In genomic region chrX:10041383-10041782, GRCh38 we compare ENCODE assay signal across 16 cellular contexts.
DNase-seq lines count a peak whose midpoint lies in the region; ATAC-seq and TF ChIP-seq lines count a peak whose summit lies in the region.
"Had no signal": no experiment of that assay in that cellular context is flagged by ENCODE, and none has a peak within 500 bp of the region (broad histone marks: within the 10 kb centered on the region; RNA-seq: fewer than 3 reads in every experiment).

No MANE protein-coding gene starts in this region.

- H3K4me3 ChIP-seq in trophoblast cell (ENCODE audit: low read depth, low read length) (no peak overlapping the region), coronary artery (no peak overlapping the region)
- H3K4me3 ChIP-seq: breast epithelium had no signal

- in situ Hi-C loops in Caki2 (cut with HindIII; ENCODE audit: low pct_unique_long_range_greater_than_20kb, low sequenced_read_pairs), result no loop called here

- no peak overlapping the region for H4K8ac ChIP-seq in trophoblast cell (ENCODE audit: low read depth, low read length)

- H3K79me2 ChIP-seq in trophoblast cell (ENCODE audit: control insufficient read depth, insufficient read depth, low read length, poor library complexity), result peaks cover 9% of the 10 kb centered on the region

- peak overlapping the region; percentile 65 for H3K4ac ChIP-seq in trophoblast cell (ENCODE audit: low read depth, low read length)

- DNase-seq in Caki2 (ENCODE audit: low read depth), result peak; percentile 71
- DNase-seq in M059J (ENCODE audit: low read depth), result peak; percentile 32
- DNase-seq in fibroblast of gingiva (ENCODE audit: low read depth), result peak; percentile 21
- no peak for DNase-seq in trophoblast cell
- DNase-seq in anterior cingulate cortex (lab: John Stamatoyannopoulos, UW), result no peak
- no peak for DNase-seq in coronary artery (ENCODE audit: low spot score)
- DNase-seq in GF-D8 (lab: John Stamatoyannopoulos, UW), result no peak
- DNase-seq: activated CD4-positive, alpha-beta T cell treated with anti-CD3 and anti-CD28 coated beads for 48 hours; activated naive CD4-positive, alpha-beta T cell treated with anti-CD3 and anti-CD28 coated beads for 36 hours; EL; KG1; NCI-H1436; NCI-H446 treated with DMSO at 0.1 percent for 48 hours; T1000 had no signal

- no peak overlapping the region for H3K18ac ChIP-seq in trophoblast cell (ENCODE audit: low read length)

- H3K14ac ChIP-seq in trophoblast cell (ENCODE audit: low read length), result no peak overlapping the region

- no peaks in the 10 kb centered on the region for H3K9me3 ChIP-seq in trophoblast cell (ENCODE audit: insufficient read depth, low read depth, low read length)
- H3K9me3 ChIP-seq: breast epithelium had no signal

- H4K91ac ChIP-seq in trophoblast cell (ENCODE audit: low read depth, low read length), result no peak overlapping the region

- H2AFZ ChIP-seq in trophoblast cell (ENCODE audit: insufficient read depth, low read length, poor library complexity), result no peak overlapping the region

- H3K23ac ChIP-seq in trophoblast cell (ENCODE audit: low read length), result no peak overlapping the region

- ATAC-seq in GM19351 (IDR thresholded peaks at IDR 0.05; ENCODE audit: unreplicated experiment), result no peak

- H2BK120ac ChIP-seq in trophoblast cell (ENCODE audit: insufficient read depth, low read length, poor library complexity), result no peak overlapping the region

- no peak overlapping the region for H3K27ac ChIP-seq in trophoblast cell (ENCODE audit: low read depth, low read length)
- H3K27ac ChIP-seq in coronary artery, result no peak overlapping the region
- H3K27ac ChIP-seq: breast epithelium had no signal

- H2BK12ac ChIP-seq in trophoblast cell (ENCODE audit: low read length), result no peak overlapping the region

- no peak overlapping the region for H2AK5ac ChIP-seq in trophoblast cell (ENCODE audit: low read length)

- H3K36me3 ChIP-seq in trophoblast cell (ENCODE audit: control insufficient read depth in 1 of 2, insufficient read depth in 2 of 2, low read length in 2 of 2), result peaks cover 0 to 2% of the 10 kb centered on the region in 2 experiments
- H3K36me3 ChIP-seq: breast epithelium had no signal

- no peak overlapping the region for H3K9ac ChIP-seq in trophoblast cell (ENCODE audit: low read length)

- no peak overlapping the region for H3K4me2 ChIP-seq in trophoblast cell (ENCODE audit: low read length)

- H3K4me1 ChIP-seq in trophoblast cell (ENCODE audit: control insufficient read depth in 1 of 2, insufficient read depth in 2 of 2, low read length in 2 of 2), result peaks cover 16 to 24% of the 10 kb centered on the region in 2 experiments
- H3K4me1 ChIP-seq: breast epithelium had no signal

- no peak overlapping the region for H2BK5ac ChIP-seq in trophoblast cell (ENCODE audit: low read depth, low read length, poor library complexity)

- no peaks in the 10 kb centered on the region for H3K27me3 ChIP-seq in trophoblast cell (ENCODE audit: insufficient read depth, low read length)

- no peak for TF ChIP-seq CTCF in coronary artery (IDR thresholded peaks at IDR 0.05)

- WGBS in trophoblast cell (ENCODE audit: extremely low coverage, insufficient coverage, insufficient read length), result no CpG with 5 or more reads among the region's 4 CpGs

- peaks cover 5% of the 10 kb centered on the region for H3K79me1 ChIP-seq in trophoblast cell (ENCODE audit: low read length)

- no peak overlapping the region for H4K12ac ChIP-seq in trophoblast cell (ENCODE audit: low read depth, low read length)

Comparison
In these comparisons a context has a peak if more than half of its experiments do, and no peak if none do; other contexts are left out.
1. DNase-seq: peak in Caki2 (single experiment), M059J (single experiment) and fibroblast of gingiva (single experiment); none in trophoblast cell (0 of 2), anterior cingulate cortex (0 of 58), coronary artery (single experiment) and GF-D8 (single experiment).